Comparison of ENCODE assay signal across 1 cellular context in the genomic region with DNA sequence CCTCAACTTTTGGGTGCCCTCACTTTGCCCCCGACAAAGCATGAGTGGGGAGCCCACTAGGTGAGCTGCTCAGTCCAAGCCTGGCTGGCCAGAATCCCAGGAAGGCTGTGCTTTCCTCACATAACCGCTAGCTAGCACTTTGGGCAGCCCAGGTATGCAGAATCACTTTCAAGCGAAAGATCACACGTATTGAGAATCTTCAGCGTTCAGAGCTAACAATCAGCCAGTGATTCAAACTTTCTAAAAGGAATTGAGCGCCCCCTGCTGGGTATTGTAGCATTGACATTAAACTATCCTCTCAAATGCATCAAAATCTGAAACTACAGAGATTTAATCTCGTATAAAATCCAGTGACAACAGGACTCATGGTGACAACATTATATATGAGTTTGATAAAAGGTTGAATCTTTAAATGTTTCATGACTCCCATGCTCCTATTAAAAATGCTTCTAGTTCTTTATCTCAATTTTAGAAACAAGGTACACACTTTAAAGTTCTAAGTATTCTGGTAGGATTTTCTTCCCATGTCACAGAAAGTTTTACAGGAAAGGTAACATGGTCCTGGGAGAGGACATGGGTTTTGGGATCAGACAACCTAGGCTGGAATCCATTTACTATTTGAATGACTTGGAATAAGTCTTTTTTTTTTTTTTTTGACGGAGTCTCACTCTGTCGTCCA.
TF ChIP-seq lines count a peak whose summit lies in the region.

No MANE protein-coding gene starts in this region.

TF ChIP-seq in HepG2, 621 proteins besides CTCF, POLR2A, EP300 and RAD21 (continued from another document):
- TF ChIP-seq KMT2A (CRISPR knock-in tag; IDR thresholded peaks at IDR 0.05) (no peak), ARID2 (CRISPR knock-in tag; IDR thresholded peaks at IDR 0.05; ENCODE audit: borderline replicate concordance) (no peak), ZNF749 (CRISPR knock-in tag; IDR thresholded peaks at IDR 0.05; ENCODE audit: borderline replicate concordance) (0 out of 2 replicates have a peak, but pooled peaks have one; percentile 34)
